1 cellular context compared by ENCODE assay signal in genomic region chr20:25508083-25508770, GRCh38.
TF ChIP-seq lines count a peak whose summit lies in the region.

No MANE protein-coding gene starts in this region.

TF ChIP-seq in HepG2, 621 proteins besides CTCF, POLR2A, EP300 and RAD21 (continued from another document and continues in another):
- TF ChIP-seq, protein P1, sequence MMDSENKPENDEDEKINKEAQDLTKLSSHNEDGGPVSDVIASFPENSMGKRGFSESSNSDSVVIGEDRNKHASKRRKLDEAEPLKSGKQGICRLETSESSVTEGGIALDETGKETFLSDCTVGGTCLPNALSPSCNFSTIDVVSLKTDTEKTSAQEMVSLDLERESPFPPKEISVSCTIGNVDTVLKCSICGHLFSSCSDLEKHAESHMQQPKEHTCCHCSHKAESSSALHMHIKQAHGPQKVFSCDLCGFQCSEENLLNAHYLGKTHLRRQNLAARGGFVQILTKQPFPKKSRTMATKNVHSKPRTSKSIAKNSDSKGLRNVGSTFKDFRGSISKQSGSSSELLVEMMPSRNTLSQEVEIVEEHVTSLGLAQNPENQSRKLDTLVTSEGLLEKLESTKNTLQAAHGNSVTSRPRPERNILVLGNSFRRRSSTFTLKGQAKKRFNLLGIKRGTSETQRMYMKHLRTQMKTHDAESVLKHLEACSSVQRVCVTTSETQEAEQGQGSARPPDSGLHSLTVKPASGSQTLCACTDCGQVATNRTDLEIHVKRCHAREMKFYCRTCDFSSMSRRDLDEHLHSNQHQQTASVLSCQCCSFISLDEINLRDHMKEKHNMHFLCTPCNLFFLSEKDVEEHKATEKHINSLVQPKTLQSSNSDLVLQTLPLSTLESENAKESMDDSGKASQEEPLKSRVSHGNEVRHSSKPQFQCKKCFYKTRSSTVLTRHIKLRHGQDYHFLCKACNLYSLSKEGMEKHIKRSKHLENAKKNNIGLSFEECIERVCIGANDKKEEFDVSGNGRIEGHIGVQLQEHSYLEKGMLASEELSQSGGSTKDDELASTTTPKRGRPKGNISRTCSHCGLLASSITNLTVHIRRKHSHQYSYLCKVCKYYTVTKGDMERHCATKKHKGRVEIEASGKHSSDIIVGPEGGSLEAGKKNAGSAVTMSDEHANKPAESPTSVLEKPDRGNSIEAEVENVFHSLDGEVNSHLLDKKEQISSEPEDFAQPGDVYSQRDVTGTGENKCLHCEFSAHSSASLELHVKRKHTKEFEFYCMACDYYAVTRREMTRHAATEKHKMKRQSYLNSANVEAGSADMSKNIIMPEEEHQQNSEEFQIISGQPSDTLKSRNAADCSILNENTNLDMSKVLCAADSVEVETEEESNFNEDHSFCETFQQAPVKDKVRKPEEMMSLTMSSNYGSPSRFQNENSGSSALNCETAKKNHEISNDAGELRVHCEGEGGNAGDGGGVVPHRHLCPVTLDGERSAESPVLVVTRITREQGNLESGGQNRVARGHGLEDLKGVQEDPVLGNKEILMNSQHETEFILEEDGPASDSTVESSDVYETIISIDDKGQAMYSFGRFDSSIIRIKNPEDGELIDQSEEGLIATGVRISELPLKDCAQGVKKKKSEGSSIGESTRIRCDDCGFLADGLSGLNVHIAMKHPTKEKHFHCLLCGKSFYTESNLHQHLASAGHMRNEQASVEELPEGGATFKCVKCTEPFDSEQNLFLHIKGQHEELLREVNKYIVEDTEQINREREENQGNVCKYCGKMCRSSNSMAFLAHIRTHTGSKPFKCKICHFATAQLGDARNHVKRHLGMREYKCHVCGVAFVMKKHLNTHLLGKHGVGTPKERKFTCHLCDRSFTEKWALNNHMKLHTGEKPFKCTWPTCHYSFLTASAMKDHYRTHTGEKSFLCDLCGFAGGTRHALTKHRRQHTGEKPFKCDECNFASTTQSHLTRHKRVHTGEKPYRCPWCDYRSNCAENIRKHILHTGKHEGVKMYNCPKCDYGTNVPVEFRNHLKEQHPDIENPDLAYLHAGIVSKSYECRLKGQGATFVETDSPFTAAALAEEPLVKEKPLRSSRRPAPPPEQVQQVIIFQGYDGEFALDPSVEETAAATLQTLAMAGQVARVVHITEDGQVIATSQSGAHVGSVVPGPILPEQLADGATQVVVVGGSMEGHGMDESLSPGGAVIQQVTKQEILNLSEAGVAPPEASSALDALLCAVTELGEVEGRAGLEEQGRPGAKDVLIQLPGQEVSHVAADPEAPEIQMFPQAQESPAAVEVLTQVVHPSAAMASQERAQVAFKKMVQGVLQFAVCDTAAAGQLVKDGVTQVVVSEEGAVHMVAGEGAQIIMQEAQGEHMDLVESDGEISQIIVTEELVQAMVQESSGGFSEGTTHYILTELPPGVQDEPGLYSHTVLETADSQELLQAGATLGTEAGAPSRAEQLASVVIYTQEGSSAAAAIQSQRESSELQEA (CRISPR knock-in tag; IDR thresholded peaks at IDR 0.05; ENCODE audit: not compliant biosample characterization): peak; percentile 65
- no peak for TF ChIP-seq REL (CRISPR knock-in tag; conservative IDR thresholded peaks at IDR 0.05)
- peak; percentile 76 for TF ChIP-seq THAP9 (CRISPR knock-in tag; IDR thresholded peaks at IDR 0.05; ENCODE audit: borderline replicate concordance)
- TF ChIP-seq PRMT3 (CRISPR knock-in tag; IDR thresholded peaks at IDR 0.05; ENCODE audit: borderline replicate concordance, low read depth): no peak
- TF ChIP-seq ARNT2 (CRISPR knock-in tag; IDR thresholded peaks at IDR 0.05; ENCODE audit: low read depth): peak; percentile 62; the same call in 1 of the 2 replicates
- peak; percentile 100 for TF ChIP-seq NFIC (IDR thresholded peaks at IDR 0.05; ENCODE audit: low read length)
- TF ChIP-seq ZUFSP (CRISPR knock-in tag; IDR thresholded peaks at IDR 0.05; ENCODE audit: borderline replicate concordance): no peak
- TF ChIP-seq, protein P2, sequence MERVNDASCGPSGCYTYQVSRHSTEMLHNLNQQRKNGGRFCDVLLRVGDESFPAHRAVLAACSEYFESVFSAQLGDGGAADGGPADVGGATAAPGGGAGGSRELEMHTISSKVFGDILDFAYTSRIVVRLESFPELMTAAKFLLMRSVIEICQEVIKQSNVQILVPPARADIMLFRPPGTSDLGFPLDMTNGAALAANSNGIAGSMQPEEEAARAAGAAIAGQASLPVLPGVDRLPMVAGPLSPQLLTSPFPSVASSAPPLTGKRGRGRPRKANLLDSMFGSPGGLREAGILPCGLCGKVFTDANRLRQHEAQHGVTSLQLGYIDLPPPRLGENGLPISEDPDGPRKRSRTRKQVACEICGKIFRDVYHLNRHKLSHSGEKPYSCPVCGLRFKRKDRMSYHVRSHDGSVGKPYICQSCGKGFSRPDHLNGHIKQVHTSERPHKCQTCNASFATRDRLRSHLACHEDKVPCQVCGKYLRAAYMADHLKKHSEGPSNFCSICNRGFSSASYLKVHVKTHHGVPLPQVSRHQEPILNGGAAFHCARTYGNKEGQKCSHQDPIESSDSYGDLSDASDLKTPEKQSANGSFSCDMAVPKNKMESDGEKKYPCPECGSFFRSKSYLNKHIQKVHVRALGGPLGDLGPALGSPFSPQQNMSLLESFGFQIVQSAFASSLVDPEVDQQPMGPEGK (CRISPR knock-in tag; IDR thresholded peaks at IDR 0.05): peak; percentile 88
- no peak; the same call in 1 of the 2 replicates for TF ChIP-seq ZNF460 (CRISPR knock-in tag; IDR thresholded peaks at IDR 0.05; ENCODE audit: borderline replicate concordance)
- TF ChIP-seq ZNF776 (CRISPR knock-in tag; IDR thresholded peaks at IDR 0.05): 0 out of 2 replicates have a peak, but pooled peaks have one; percentile 64
- no peak for TF ChIP-seq PCBP2 (optimal IDR thresholded peaks at IDR 0.05; ENCODE audit: low read depth, low read length, poor library complexity, severe bottlenecking)
- TF ChIP-seq, protein P3, sequence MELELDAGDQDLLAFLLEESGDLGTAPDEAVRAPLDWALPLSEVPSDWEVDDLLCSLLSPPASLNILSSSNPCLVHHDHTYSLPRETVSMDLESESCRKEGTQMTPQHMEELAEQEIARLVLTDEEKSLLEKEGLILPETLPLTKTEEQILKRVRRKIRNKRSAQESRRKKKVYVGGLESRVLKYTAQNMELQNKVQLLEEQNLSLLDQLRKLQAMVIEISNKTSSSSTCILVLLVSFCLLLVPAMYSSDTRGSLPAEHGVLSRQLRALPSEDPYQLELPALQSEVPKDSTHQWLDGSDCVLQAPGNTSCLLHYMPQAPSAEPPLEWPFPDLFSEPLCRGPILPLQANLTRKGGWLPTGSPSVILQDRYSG (CRISPR knock-in tag; IDR thresholded peaks at IDR 0.05): 0 out of 2 replicates have a peak, but pooled peaks have one; percentile 63
- peak; percentile 97 for TF ChIP-seq FOXK1 (CRISPR knock-in tag; IDR thresholded peaks at IDR 0.05; ENCODE audit: borderline replicate concordance, low read depth)
- TF ChIP-seq ZNF761 (CRISPR knock-in tag; conservative IDR thresholded peaks at IDR 0.05): peak; percentile 98
- no peak for TF ChIP-seq ATRX (CRISPR knock-in tag; IDR thresholded peaks at IDR 0.05; ENCODE audit: borderline replicate concordance)
- peak; percentile 96 for TF ChIP-seq TBL1XR1 (IDR thresholded peaks at IDR 0.05; ENCODE audit: borderline replicate concordance, low read length, partially characterized antibody)
- TF ChIP-seq GZF1 (CRISPR knock-in tag; IDR thresholded peaks at IDR 0.05): peak; percentile 66; the same call in 1 of the 2 replicates
- peak; percentile 96 for TF ChIP-seq TGIF2 (CRISPR knock-in tag; IDR thresholded peaks at IDR 0.05)
- peak; percentile 97; the same call in 1 of the 2 replicates for TF ChIP-seq NCOR1 (IDR thresholded peaks at IDR 0.05; ENCODE audit: borderline replicate concordance, low read length)
- no peak for TF ChIP-seq ZNF879 (CRISPR knock-in tag; IDR thresholded peaks at IDR 0.05)
- peak; percentile 81; the same call in 1 of the 2 replicates for TF ChIP-seq ZBTB37 (CRISPR knock-in tag; IDR thresholded peaks at IDR 0.05)
- TF ChIP-seq ZSCAN12 (CRISPR knock-in tag; IDR thresholded peaks at IDR 0.05): no peak
- peak; percentile 91 for TF ChIP-seq RERE (CRISPR knock-in tag; IDR thresholded peaks at IDR 0.05; ENCODE audit: low read depth)
- TF ChIP-seq, protein P4, sequence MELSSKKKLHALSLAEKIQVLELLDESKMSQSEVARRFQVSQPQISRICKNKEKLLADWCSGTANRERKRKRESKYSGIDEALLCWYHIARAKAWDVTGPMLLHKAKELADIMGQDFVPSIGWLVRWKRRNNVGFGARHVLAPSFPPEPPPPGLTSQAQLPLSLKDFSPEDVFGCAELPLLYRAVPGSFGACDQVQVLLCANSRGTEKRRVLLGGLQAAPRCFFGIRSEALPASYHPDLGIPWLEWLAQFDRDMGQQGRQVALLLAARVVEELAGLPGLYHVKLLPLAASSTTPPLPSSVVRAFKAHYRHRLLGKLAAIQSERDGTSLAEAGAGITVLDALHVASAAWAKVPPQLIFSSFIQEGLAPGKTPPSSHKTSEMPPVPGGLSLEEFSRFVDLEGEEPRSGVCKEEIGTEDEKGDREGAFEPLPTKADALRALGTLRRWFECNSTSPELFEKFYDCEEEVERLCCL (CRISPR knock-in tag; IDR thresholded peaks at IDR 0.05; ENCODE audit: borderline replicate concordance): no peak
- no peak for TF ChIP-seq ZNF207 (IDR thresholded peaks at IDR 0.05; ENCODE audit: borderline replicate concordance)
- TF ChIP-seq, protein P5, sequence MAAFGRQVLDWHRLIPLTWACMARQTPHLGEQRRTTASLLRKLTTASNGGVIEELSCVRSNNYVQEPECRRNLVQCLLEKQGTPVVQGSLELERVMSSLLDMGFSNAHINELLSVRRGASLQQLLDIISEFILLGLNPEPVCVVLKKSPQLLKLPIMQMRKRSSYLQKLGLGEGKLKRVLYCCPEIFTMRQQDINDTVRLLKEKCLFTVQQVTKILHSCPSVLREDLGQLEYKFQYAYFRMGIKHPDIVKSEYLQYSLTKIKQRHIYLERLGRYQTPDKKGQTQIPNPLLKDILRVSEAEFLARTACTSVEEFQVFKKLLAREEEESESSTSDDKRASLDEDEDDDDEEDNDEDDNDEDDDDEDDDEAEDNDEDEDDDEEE (CRISPR knock-in tag; IDR thresholded peaks at IDR 0.05): peak; percentile 67; the same call in 1 of the 2 replicates
